20 cellular contexts compared by ENCODE assay signal in genomic region chr2:9280204-9280603, GRCh38.
"Had no signal": no experiment of that assay in that cellular context is flagged by ENCODE, and none has a peak within 500 bp of the region (broad histone marks: within the 10 kb centered on the region; RNA-seq: fewer than 3 reads in every experiment).

No MANE protein-coding gene starts in this region.

- ATAC-seq: activated CD4-positive, CD25-positive, alpha-beta regulatory T cell treated with anti-CD3 and anti-CD28 coated beads, Interleukin-2, amount 50 U/mL, for 24 hours; left lobe of liver; naive thymus-derived CD8-positive, alpha-beta T cell had no signal

- FAIRE-seq: keratinocyte had no signal

- DNase-seq: activated CD4-positive, alpha-beta T cell treated with anti-CD3 and anti-CD28 coated beads, Interleukin-2, amount 50 U/mL, for 1 hour; activated naive CD8-positive, alpha-beta T cell treated with anti-CD3 and anti-CD28 coated beads, Interleukin-2, amount 10 ng/mL, durations not matched to agents 7 days and 5 days; brain microvascular endothelial cell; cortex of kidney; effector CD4-positive, alpha-beta T cell; hippocampal formation; naive thymus-derived CD8-positive, alpha-beta T cell; posterior cingulate gyrus; retina; stimulated activated CD4-positive, alpha-beta T cell treated with anti-CD3 and anti-CD28 coated beads, Interleukin-15, amount 100 ng/mL, for 24 hours; stimulated activated CD4-positive, alpha-beta T cell treated with anti-CD3 and anti-CD28 coated beads, Interleukin-4, amount 100 ng/mL, for 4 hours; stimulated activated CD8-positive, alpha-beta memory T cell treated with anti-CD3 and anti-CD28 coated beads, Interleukin-4, amount 100 ng/mL, for 48 hours; stimulated activated naive CD4-positive, alpha-beta T cell treated with Interleukin-2 at 50 U/mL for 16 hours; transverse colon had no signal

- H3K27me3 ChIP-seq: brain microvascular endothelial cell, esophagus muscularis mucosa, transverse colon, vagina had no signal

- H3K27ac ChIP-seq: brain microvascular endothelial cell, esophagus muscularis mucosa, skin epidermis, transverse colon, vagina had no signal

- H3K9me3 ChIP-seq: esophagus muscularis mucosa, transverse colon, vagina had no signal

- H3K4me3 ChIP-seq: esophagus muscularis mucosa, skin epidermis, transverse colon, vagina had no signal

- H3K36me3 ChIP-seq: transverse colon, vagina had no signal
